In the genomic region with DNA sequence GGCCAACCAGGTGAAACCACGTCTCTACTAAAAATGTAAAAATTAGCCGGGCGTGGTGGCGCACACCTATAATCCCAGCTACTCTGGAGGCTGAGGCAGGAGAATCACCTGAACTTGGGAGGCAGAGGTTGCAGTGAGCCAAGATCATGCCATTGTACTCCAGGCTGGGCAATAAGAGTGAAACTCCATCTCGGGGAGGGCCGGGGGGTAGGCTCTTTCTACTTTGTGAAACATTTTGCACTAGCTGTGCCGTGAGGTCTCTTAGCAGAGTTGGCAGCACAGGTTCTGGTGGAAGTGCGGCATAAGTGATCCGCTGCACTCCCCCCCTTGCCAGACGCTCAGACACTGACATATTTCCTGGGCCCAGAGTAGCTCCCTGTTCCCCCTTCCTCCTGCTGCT, we compare ENCODE assay signal across 22 cellular contexts. TPM values are rescaled to one million over a fixed set of nuclear protein-coding genes. Genes with fewer than 3 reads are reported as not detected.
DNase-seq lines count a peak whose midpoint lies in the region; ATAC-seq, FAIRE-seq and TF ChIP-seq lines count a peak whose summit lies in the region.
"Had no signal": no experiment of that assay in that cellular context is flagged by ENCODE, and none has a peak within 500 bp of the region (broad histone marks: within the 10 kb centered on the region; RNA-seq: fewer than 3 reads in every experiment).

No MANE protein-coding gene starts in this region.

- intact Hi-C loops in esophagus squamous epithelium (cut with DNase I) = loop anchor here (10.0 kb wide), 1 partner anchor 162 kb away; no protein-coding TSS in a partner anchor
- intact Hi-C loops in psoas muscle (cut with DNase I) = loop anchor here (2.0 to 10.0 kb wide), 4 partner anchors 142 to 232 kb away; a partner anchor contains a TSS

- H3K27ac Mint-ChIP-seq in astrocyte (ENCODE audit: unreplicated experiment) = no peak overlapping the region
- H3K27ac Mint-ChIP-seq: CD4-positive, alpha-beta T cell had no signal

- H2AFZ ChIP-seq in ACC112 (ENCODE audit: low read length, unreplicated experiment) = no peak overlapping the region
- no peak overlapping the region for H2AFZ ChIP-seq in astrocyte (ENCODE audit: low read depth, low read length)
- H2AFZ ChIP-seq: GM23248 had no signal

- H3K36me3 Mint-ChIP-seq in astrocyte (ENCODE audit: low read depth, unreplicated experiment) = peaks cover 5% of the 10 kb centered on the region

- FAIRE-seq in astrocyte (lab: Jason Lieb, UNC) (no peak), HTR-8/SVneo (lab: Jason Lieb, UNC) (no peak)

- H3K4me3 ChIP-seq in ACC112 (ENCODE audit: low read depth, low read length) (no peak overlapping the region), astrocyte (ENCODE audit: insufficient read depth, low read depth, low read length) (no peak overlapping the region), esophagus squamous epithelium (no peak overlapping the region), psoas muscle (no peak overlapping the region)
- H3K4me3 ChIP-seq: GM23248 had no signal

- peaks cover 3% of the 10 kb centered on the region for H3K27me3 Mint-ChIP-seq in astrocyte (ENCODE audit: low read depth, unreplicated experiment)
- H3K27me3 Mint-ChIP-seq: CD4-positive, alpha-beta T cell had no signal

- whole genome bisulfite sequencing in esophagus squamous epithelium, 2 donors = 92% methylated on average over 9 of the region's 10 CpGs; no CpG with 5 or more reads in 1 of the 2 donors
- 93 to 94% (median 93%) methylated on average over 10 of the region's 10 CpGs for WGBS in psoas muscle, 3 donors

- H3K9me3 ChIP-seq in astrocyte (ENCODE audit: insufficient read depth, low read depth, low read length) = no peaks in the 10 kb centered on the region
- no peaks in the 10 kb centered on the region for H3K9me3 ChIP-seq in esophagus squamous epithelium
- H3K9me3 ChIP-seq in psoas muscle = no peaks in the 10 kb centered on the region
- H3K9me3 ChIP-seq: BE2C had no signal

- H3K79me2 ChIP-seq in ACC112 (ENCODE audit: control insufficient read depth, insufficient read depth, low read length, unreplicated experiment) (no peaks in the 10 kb centered on the region), astrocyte (ENCODE audit: insufficient read depth, low read length) (no peaks in the 10 kb centered on the region)

- H3K4me1 ChIP-seq in ACC112 (ENCODE audit: control insufficient read depth, insufficient read depth, low read length, unreplicated experiment) (peaks cover 25% of the 10 kb centered on the region), astrocyte (ENCODE audit: insufficient read depth, low read length) (peaks cover 24% of the 10 kb centered on the region), esophagus squamous epithelium (peaks cover 13 to 50% (median 20%) of the 10 kb centered on the region in 3 donors), psoas muscle (peaks cover 42% of the 10 kb centered on the region)

- no peak for TF ChIP-seq CTCF in astrocyte (IDR thresholded peaks at IDR 0.05; ENCODE audit: insufficient read depth, low read depth, low read length)
- TF ChIP-seq CTCF in esophagus squamous epithelium (IDR thresholded peaks at IDR 0.05) = no peak
- no peak for TF ChIP-seq CTCF in psoas muscle (IDR thresholded peaks at IDR 0.05)

- H4K20me1 ChIP-seq in astrocyte (ENCODE audit: insufficient read depth, low read length) = no peaks in the 10 kb centered on the region

- H3K9ac ChIP-seq in astrocyte (ENCODE audit: low read length) = no peak overlapping the region
- H3K9ac ChIP-seq: GM23248 had no signal

- TF ChIP-seq POLR2A in esophagus squamous epithelium (IDR thresholded peaks at IDR 0.05) = no peak
- TF ChIP-seq POLR2A in GM18505 (IDR thresholded peaks at IDR 0.05; ENCODE audit: borderline replicate concordance, extremely low read depth, insufficient read depth, insufficient read length) = no peak

- DNase-seq in astrocyte (ENCODE audit: low read depth) (no peak), esophagus squamous epithelium (lab: John Stamatoyannopoulos, UW) (no peak), psoas muscle (no peak), HTR-8/SVneo (ENCODE audit: insufficient read length, low spot score) (no peak), OCI-M2 (lab: John Stamatoyannopoulos, UW; ENCODE audit: unreplicated experiment) (no peak)
- DNase-seq: BE2C, DMS153, GDM1, GM23248, KG1, MV-4-11, NCI-H187, NCI-H2107, NCI-H2227 treated with DMSO at 0.1 percent for 48 hours, NCI-H510A treated with DMSO at 0.1 percent for 48 hours, NCI-H774, SHP77 treated with DMSO at 0.1 percent for 48 hours had no signal

- ATAC-seq in psoas muscle (no peak), HG03571 (IDR thresholded peaks at IDR 0.05; ENCODE audit: unreplicated experiment) (no peak), GM18505 (IDR thresholded peaks at IDR 0.05; ENCODE audit: unreplicated experiment) (no peak)
- ATAC-seq: HCT116 had no signal

- no peak overlapping the region for H3K4me3 Mint-ChIP-seq in astrocyte (ENCODE audit: unreplicated experiment)
- H3K4me3 Mint-ChIP-seq: CD4-positive, alpha-beta T cell had no signal

- H3K4me1 Mint-ChIP-seq in astrocyte (ENCODE audit: low read depth, unreplicated experiment) = peaks cover 16% of the 10 kb centered on the region

- H3K36me3 ChIP-seq in ACC112 (ENCODE audit: insufficient read depth, low read length) (no peaks in the 10 kb centered on the region; the same call in 1 of the 2 replicates), astrocyte (ENCODE audit: insufficient read depth, low read length) (no peaks in the 10 kb centered on the region), esophagus squamous epithelium (peaks cover 0 to 71% (median 7%) of the 10 kb centered on the region in 3 donors), psoas muscle (ENCODE audit: insufficient read depth in 1 of 2, low read depth in 1 of 2) (peaks cover 0 to 3% of the 10 kb centered on the region in 2 donors)
- H3K36me3 ChIP-seq: BE2C had no signal

- H3K27me3 ChIP-seq in ACC112 (ENCODE audit: insufficient read depth, low read length) = no peaks in the 10 kb centered on the region
- H3K27me3 ChIP-seq in astrocyte (ENCODE audit: insufficient read depth, low read length) = peaks cover 4% of the 10 kb centered on the region
- H3K27me3 ChIP-seq in esophagus squamous epithelium = no peaks in the 10 kb centered on the region
- no peaks in the 10 kb centered on the region for H3K27me3 ChIP-seq in psoas muscle (ENCODE audit: insufficient read depth in 3 of 3, low read length in 2 of 3)
- H3K27me3 ChIP-seq: BE2C had no signal

- no peak overlapping the region for H3K4me2 ChIP-seq in astrocyte (ENCODE audit: low read length)

- H3K27ac ChIP-seq in ACC112 (ENCODE audit: low read depth, low read length) = peak overlapping the region; percentile 90
- H3K27ac ChIP-seq in astrocyte (ENCODE audit: low read depth, low read length) = peak overlapping the region; percentile 84
- H3K27ac ChIP-seq in esophagus squamous epithelium = peak overlapping the region in 3 of 4 donors; percentile 61 to 79 (median 77)
- H3K27ac ChIP-seq in psoas muscle = peak overlapping the region; percentile 74

- H3K9me3 Mint-ChIP-seq in astrocyte (ENCODE audit: unreplicated experiment) = no peaks in the 10 kb centered on the region
- H3K9me3 Mint-ChIP-seq: CD4-positive, alpha-beta T cell had no signal

RNA-seq across cellular contexts. Expression of a gene that starts 24.5 kb away (rescaled TPM):
- total RNA-seq in astrocyte = 22.2 and 23.4 TPM in 2 replicates
- 10 to 100 TPM in 3 of 4 donors, 1 to 10 TPM in 1; 9.4 to 36.0 (median 14.9) TPM for total RNA-seq in esophagus squamous epithelium
- 10 to 100 TPM; 19.7 to 26.8 (median 22.0) TPM for total RNA-seq in psoas muscle
- 10 to 100 TPM; 18.6 to 31.3 (median 26.2) TPM for polyA plus RNA-seq in psoas muscle

RNA-seq across cellular contexts. Expression of a gene that starts 55.8 kb away (rescaled TPM):
- total RNA-seq in astrocyte (124 and 144 TPM in 2 replicates), esophagus squamous epithelium (1 to 10 TPM; 1.6 to 5.0 (median 3.2) TPM), psoas muscle (1 to 10 TPM; 1.1 to 4.4 (median 3.1) TPM)
- 1 to 10 TPM; 3.3 to 5.7 (median 3.4) TPM for polyA plus RNA-seq in psoas muscle
- total RNA-seq: CD4-positive, alpha-beta T cell had no signal

Comparison
In these comparisons a context has a peak if more than half of its experiments do, and no peak if none do; other contexts are left out.
1. RNA of a gene that starts 55.8 kb away (total RNA-seq): 124 to 144 TPM in astrocyte; 1.1 to 4.4 TPM in psoas muscle and 1.6 to 5.0 TPM in esophagus squamous epithelium; every median in the first group is over 10 times any median in the second.
2. Peak in every context shown above with its lines, with median percentiles within 50 percentile points of each other: H3K27ac ChIP-seq.